ENCODE assay signal across 13 cellular contexts in the genomic region with DNA sequence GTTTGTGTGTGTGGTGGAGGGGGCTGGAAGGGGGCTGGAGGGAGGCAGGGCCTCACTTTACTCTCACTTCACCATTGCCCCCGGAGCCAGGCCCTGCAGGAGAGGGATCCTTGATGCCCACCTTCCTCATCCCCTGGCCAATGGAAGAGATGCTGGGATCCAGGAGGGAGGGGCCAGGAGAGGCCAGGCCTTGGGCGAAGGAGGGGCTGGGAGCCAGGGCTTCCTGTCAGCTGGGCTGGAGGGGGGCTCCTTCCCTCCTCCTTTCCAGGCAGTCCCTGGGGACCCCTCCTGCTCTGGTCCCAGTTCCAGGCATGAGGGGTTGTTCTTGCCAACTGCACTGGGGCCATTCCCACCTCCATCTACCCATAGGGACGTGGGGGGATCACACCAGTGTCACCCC. TPM values are rescaled to one million over a fixed set of nuclear protein-coding genes. Genes with fewer than 3 reads are reported as not detected.
DNase-seq lines count a peak whose midpoint lies in the region; ATAC-seq and TF ChIP-seq lines count a peak whose summit lies in the region.
"Had no signal": no experiment of that assay in that cellular context is flagged by ENCODE, and none has a peak within 500 bp of the region (broad histone marks: within the 10 kb centered on the region; RNA-seq: fewer than 3 reads in every experiment).

No MANE protein-coding gene starts in this region.

- H3K27me3 ChIP-seq in BLaER1 treated with 17β-estradiol and CSF1 and Interleukin-3, amounts not matched to agents 10 nM and 100 nM, result no peaks in the 10 kb centered on the region
- H3K27me3 ChIP-seq in psoas muscle (ENCODE audit: insufficient read depth in 3 of 3, low read length in 2 of 3), result no peaks in the 10 kb centered on the region

- H3K4me3 ChIP-seq in BLaER1 treated with 17β-estradiol and CSF1 and Interleukin-3, amounts not matched to agents 10 nM and 100 nM, result peak overlapping the region; percentile 2 to 99 (median 88); a peak in 17 of 20 replicates
- H3K4me3 ChIP-seq in fibroblast of pulmonary artery (replicated peaks; ENCODE audit: low read depth, low read length) (no peak overlapping the region), psoas muscle (peak overlapping the region; percentile 30)

- DNase-seq in RWPE1 (ENCODE audit: low spot score) (no peak), fibroblast of pulmonary artery (ENCODE audit: low read depth) (peak; percentile 60), psoas muscle (peak; percentile 63 to 78), HT-29 (ENCODE audit: low spot score) (no peak), osteocyte (ENCODE audit: extremely low spot score, unreplicated experiment) (no peak), T1000 (lab: John Stamatoyannopoulos, UW) (no peak)
- DNase-seq in activated CD4-positive, CD25-positive, alpha-beta regulatory T cell treated with anti-CD3 and anti-CD28 coated beads, Interleukin-2, amount 50 U/mL, for 72 hours, result no peak
- DNase-seq: activated naive CD4-positive, alpha-beta T cell treated with Interleukin-2 at 50 U/mL for 16 hours; Caco-2; NCI-H446 treated with DMSO at 0.1 percent for 48 hours had no signal

- POLR2A ChIA-PET in RWPE1 (lab: Yijun Ruan, JAX; ENCODE audit: low non-redundant PET), result no interaction called here

- H3K9me3 ChIP-seq in BLaER1 treated with 17β-estradiol and CSF1 and Interleukin-3, amounts not matched to agents 10 nM and 100 nM (replicated peaks in 1 of 11), result no peaks in the 10 kb centered on the region
- H3K9me3 ChIP-seq in psoas muscle, result no peaks in the 10 kb centered on the region
- H3K9me3 ChIP-seq: Caco-2 had no signal

- WGBS in psoas muscle, 3 donors, result 14 to 22% (median 14%) methylated on average over 2 to 3 of the region's 3 CpGs

- peaks cover 83 to 92% (median 88%) of the 10 kb centered on the region in 10 experiments for H3K4me1 ChIP-seq in BLaER1 treated with 17β-estradiol and CSF1 and Interleukin-3, amounts not matched to agents 10 nM and 100 nM
- H3K4me1 ChIP-seq in psoas muscle, result peaks cover 77% of the 10 kb centered on the region
- H3K4me1 ChIP-seq: parathyroid adenoma had no signal

- H3K9ac ChIP-seq in BLaER1 treated with 17β-estradiol and CSF1 and Interleukin-3, amounts not matched to agents 10 nM and 100 nM, result peak overlapping the region; percentile 56 to 95 (median 92); a peak in 21 of 22 replicates
- H3K9ac ChIP-seq: parathyroid adenoma had no signal

- no peak overlapping the region for H3K4me3 Mint-ChIP-seq in osteocyte (ENCODE audit: unreplicated experiment)

- no peaks in the 10 kb centered on the region for H3K9me3 Mint-ChIP-seq in osteocyte (ENCODE audit: unreplicated experiment)

- no peak for TF ChIP-seq CTCF in RWPE1 (conservative IDR thresholded peaks at IDR 0.05; ENCODE audit: low read depth)
- TF ChIP-seq CTCF in fibroblast of pulmonary artery (IDR thresholded peaks at IDR 0.05; ENCODE audit: low read length, missing control alignments), result no peak
- no peak for TF ChIP-seq CTCF in psoas muscle (IDR thresholded peaks at IDR 0.05)
- no peak for TF ChIP-seq CTCF in osteocyte (IDR thresholded peaks at IDR 0.05)

- ATAC-seq in psoas muscle, result peak in 1 of 4 donors; percentile 8

- H3K36me3 ChIP-seq in BLaER1 treated with 17β-estradiol and CSF1 and Interleukin-3, amounts not matched to agents 10 nM and 100 nM, result peaks cover 0 to 26% (median 9%) of the 10 kb centered on the region in 11 experiments; a peak in 8 of 22 replicates
- H3K36me3 ChIP-seq in psoas muscle (ENCODE audit: insufficient read depth in 1 of 2, low read depth in 1 of 2), result no peaks in the 10 kb centered on the region

- intact Hi-C loops in psoas muscle (cut with DNase I), result loop anchor here in 1 of 2 donors (2.0 kb wide), 1 partner anchor 23 kb away; no protein-coding TSS in a partner anchor

- peak overlapping the region in 9 of 11 experiments; percentile 58 to 91 (median 83); a peak in 17 of 22 replicates for H3K27ac ChIP-seq in BLaER1 treated with 17β-estradiol and CSF1 and Interleukin-3, amounts not matched to agents 10 nM and 100 nM
- H3K27ac ChIP-seq in RWPE1, result peak overlapping the region; percentile 93
- H3K27ac ChIP-seq in psoas muscle, result peak overlapping the region; percentile 99
- H3K27ac ChIP-seq: parathyroid adenoma had no signal

- no peaks in the 10 kb centered on the region for H3K36me3 Mint-ChIP-seq in osteocyte (ENCODE audit: unreplicated experiment)

- no peaks in the 10 kb centered on the region for H3K27me3 Mint-ChIP-seq in osteocyte (ENCODE audit: unreplicated experiment)

- CTCF ChIA-PET in RWPE1 (lab: Yijun Ruan, JAX), result no interaction called here

- peaks cover 2% of the 10 kb centered on the region for H3K4me1 Mint-ChIP-seq in osteocyte (ENCODE audit: unreplicated experiment)

- H4K20me1 ChIP-seq in BLaER1 treated with 17β-estradiol and CSF1 and Interleukin-3, amounts not matched to agents 10 nM and 100 nM, result peaks cover 84 to 95% (median 93%) of the 10 kb centered on the region in 11 experiments

- peak overlapping the region; percentile 87 to 100 (median 97) for H3K4me2 ChIP-seq in BLaER1 treated with 17β-estradiol and CSF1 and Interleukin-3, amounts not matched to agents 10 nM and 100 nM

- no peak overlapping the region for H3K27ac Mint-ChIP-seq in osteocyte (ENCODE audit: unreplicated experiment)

RNA-seq across cellular contexts. Expression of a gene that starts 5.7 kb away (rescaled TPM):
- total RNA-seq in psoas muscle (10 to 100 TPM; 35.9 to 65.2 (median 59.0) TPM), osteocyte (118 and 124 TPM in 2 replicates)
- 10 to 100 TPM in 1 of 3 donors, 1 to 10 TPM in 2; 6.4 to 19.8 (median 9.7) TPM for polyA plus RNA-seq in psoas muscle
- total RNA-seq in HT-29 (2014; rRNA removed; shearing (Covaris generic)), result 12.2 and 20.4 TPM in 2 replicates

RNA-seq across cellular contexts. Expression of a gene that starts 36.7 kb away (rescaled TPM):
- total RNA-seq in psoas muscle (1 to 10 TPM; 1.3 to 3.5 (median 3.1) TPM), osteocyte (not detected in 2 replicates)
- 1 to 10 TPM; 1.7 to 3.8 (median 2.0) TPM for polyA plus RNA-seq in psoas muscle
- not detected in 2 replicates for total RNA-seq in HT-29 (2014; rRNA removed; shearing (Covaris generic))
- total RNA-seq: Caco-2, glomerular endothelial cell had no signal

Comparison
In these comparisons a context has a peak if more than half of its experiments do, and no peak if none do; other contexts are left out.
1. DNase-seq: peak in fibroblast of pulmonary artery (single experiment) and psoas muscle (2 of 2); none in RWPE1 (single experiment), HT-29 (single experiment), osteocyte (single experiment), activated CD4-positive, CD25-positive, alpha-beta regulatory T cell treated with anti-CD3 and anti-CD28 coated beads, Interleukin-2, amount 50 U/mL, for 72 hours (single experiment) and T1000 (single experiment).
2. Peak in every context shown above with its lines, with median percentiles within 50 percentile points of each other: H3K27ac ChIP-seq.